Comparison of ENCODE assay signal across 21 cellular contexts in genomic region chr16:50427107-50427506, GRCh38.
"Had no signal": no experiment of that assay in that cellular context is flagged by ENCODE, and none has a peak within 500 bp of the region (broad histone marks: within the 10 kb centered on the region; RNA-seq: fewer than 3 reads in every experiment).

No MANE protein-coding gene starts in this region.

- DNase-seq: colonic mucosa; cortex of kidney; effector CD8-positive, alpha-beta T cell; effector memory CD8-positive, alpha-beta T cell; esophagus squamous epithelium; foreskin fibroblast; foreskin melanocyte; gastrocnemius medialis; glutamatergic neuron; heart right ventricle; hippocampal formation; left cardiac atrium; left lung; left ventricle myocardium superior; lower lobe of right lung; mammary epithelial cell; mesendoderm; midbrain; naive thymus-derived CD4-positive, alpha-beta T cell had no signal

- FAIRE-seq: endothelial cell of umbilical vein, islet of Langerhans had no signal

- ATAC-seq: effector memory CD8-positive, alpha-beta T cell; gastrocnemius medialis; heart right ventricle; left cardiac atrium; left lung; left ventricle myocardium superior; lower lobe of right lung; naive thymus-derived CD4-positive, alpha-beta T cell had no signal

- H3K9me3 ChIP-seq: colonic mucosa, esophagus squamous epithelium, gastrocnemius medialis, heart right ventricle, left lung, lower lobe of right lung had no signal

- H3K4me1 ChIP-seq: colonic mucosa, esophagus squamous epithelium, gastrocnemius medialis, heart right ventricle, left lung, lower lobe of right lung had no signal

- H3K4me3 ChIP-seq: colonic mucosa, esophagus squamous epithelium, gastrocnemius medialis, heart right ventricle, left lung, lower lobe of right lung had no signal

- H3K27me3 ChIP-seq: colonic mucosa had no signal

- H3K36me3 ChIP-seq: colonic mucosa, esophagus squamous epithelium, gastrocnemius medialis, heart right ventricle, left lung, lower lobe of right lung had no signal

- H3K27ac ChIP-seq: colonic mucosa, esophagus squamous epithelium, gastrocnemius medialis, heart right ventricle, left lung, lower lobe of right lung had no signal
